Comparison of ENCODE assay signal across 21 cellular contexts in the genomic region with DNA sequence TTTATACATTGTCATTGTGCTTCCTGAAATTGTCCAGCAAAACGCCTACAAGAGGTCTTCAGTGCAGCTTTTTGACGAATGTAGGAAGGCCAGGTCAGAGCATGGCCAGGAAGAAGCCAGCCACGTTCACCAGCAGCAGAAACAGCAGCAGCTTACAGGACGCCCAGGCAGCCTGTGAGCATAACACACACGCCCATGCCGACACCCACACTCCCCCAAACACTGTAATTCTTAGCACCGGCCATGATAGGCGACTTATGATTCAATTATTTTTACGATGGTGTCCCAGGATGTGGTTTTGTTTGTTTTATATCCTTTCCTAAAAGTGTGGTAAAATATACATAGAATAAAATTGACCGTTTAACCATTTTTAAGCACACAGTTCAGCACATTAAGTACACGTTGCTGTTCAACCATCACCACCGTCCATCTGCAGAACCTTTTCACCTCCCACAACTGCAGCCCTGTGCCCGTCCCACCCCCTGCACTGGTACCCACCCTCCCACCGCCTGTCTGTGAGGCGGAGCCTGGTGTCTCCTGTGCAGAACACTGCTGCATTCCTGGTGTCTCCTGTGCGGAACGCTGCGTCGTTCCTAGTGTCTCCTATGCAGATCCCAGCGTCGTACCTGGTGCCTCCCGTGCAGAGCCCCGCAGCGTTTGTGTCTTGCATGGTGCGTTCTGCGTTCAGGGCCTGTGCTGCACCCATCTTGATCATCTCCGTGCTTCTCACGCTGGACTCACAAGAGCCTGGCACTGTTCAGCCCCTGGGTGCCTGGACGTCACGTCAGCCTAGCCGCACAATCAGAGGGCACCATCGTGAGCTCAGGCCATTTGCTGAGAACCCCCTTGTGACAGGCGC.
DNase-seq lines count a peak whose midpoint lies in the region; ATAC-seq, FAIRE-seq and TF ChIP-seq lines count a peak whose summit lies in the region.
"Had no signal": no experiment of that assay in that cellular context is flagged by ENCODE, and none has a peak within 500 bp of the region (broad histone marks: within the 10 kb centered on the region; RNA-seq: fewer than 3 reads in every experiment).

No MANE protein-coding gene starts in this region.

- H3K27ac ChIP-seq in right cardiac atrium (ENCODE audit: low read length) = no peak overlapping the region
- H3K27ac ChIP-seq in neural progenitor cell = no peak overlapping the region
- H3K27ac ChIP-seq: GM23248, PC-9 had no signal

- H3K27me3 ChIP-seq in right cardiac atrium (ENCODE audit: control insufficient read depth, insufficient read depth) = no peaks in the 10 kb centered on the region
- no peaks in the 10 kb centered on the region for H3K27me3 ChIP-seq in neural progenitor cell

- DNase-seq in Right ventricle myocardium inferior (ENCODE audit: missing footprints) = peak; percentile 25
- no peak for DNase-seq in right cardiac atrium
- DNase-seq in central memory CD8-positive, alpha-beta T cell (ENCODE audit: low spot score in 2 of 2) = no peak
- DNase-seq in mesenteric fat pad (ENCODE audit: low spot score) = peak; percentile 60
- DNase-seq in urothelium cell line (ENCODE audit: low spot score) = peak; percentile 39
- DNase-seq in NCI-H1417 (lab: John Stamatoyannopoulos, UW) = no peak
- DNase-seq in neural progenitor cell (ENCODE audit: low spot score) = no peak
- DNase-seq: CD8-positive, alpha-beta memory T cell; DMS79 treated with DMSO at 0.1 percent for 48 hours; GM23248; KBM-7; NCI-H1436 treated with DMSO at 0.1 percent for 48 hours; NCI-H2029 treated with DMSO at 0.1 percent for 48 hours; NCI-H2171 treated with DMSO at 0.1 percent for 48 hours; NCI-H446 treated with DMSO at 0.1 percent for 48 hours; NCI-H748 treated with DMSO at 0.1 percent for 48 hours; PC-9 had no signal

- no peak overlapping the region for H3K9ac ChIP-seq in neural progenitor cell
- H3K9ac ChIP-seq: GM23248 had no signal

- no peak overlapping the region for H2AFZ ChIP-seq in neural progenitor cell (replicated peaks)
- H2AFZ ChIP-seq: GM23248, PC-9 had no signal

- no peaks in the 10 kb centered on the region for H3K79me2 ChIP-seq in neural progenitor cell (ENCODE audit: low read depth)

- ATAC-seq in Right ventricle myocardium inferior (no peak), right cardiac atrium (no peak), GM18873 (IDR thresholded peaks at IDR 0.05; ENCODE audit: low FRiP score, unreplicated experiment) (no peak)
- ATAC-seq in central memory CD8-positive, alpha-beta T cell (replicated peaks; ENCODE audit: extremely low read depth, poor library complexity, severe bottlenecking) = peak; percentile 75

- no peaks in the 10 kb centered on the region for H3K9me3 ChIP-seq in right cardiac atrium (ENCODE audit: control insufficient read depth, low read length)
- no peaks in the 10 kb centered on the region for H3K9me3 ChIP-seq in neural progenitor cell (ENCODE audit: low read depth)

- H3K36me3 ChIP-seq in neural progenitor cell = no peaks in the 10 kb centered on the region

- intact Hi-C loops in Right ventricle myocardium inferior (cut with DNase I) = no loop called here
- intact Hi-C loops in right cardiac atrium (cut with DNase I) = no loop called here

- H3K4me2 ChIP-seq in neural progenitor cell = no peak overlapping the region
- H3K4me2 ChIP-seq: PC-9 had no signal

- H3K4me3 Mint-ChIP-seq in central memory CD8-positive, alpha-beta T cell = peak overlapping the region; percentile 58
- no peak overlapping the region for H3K4me3 Mint-ChIP-seq in neural progenitor cell

- H3K4me1 ChIP-seq in right cardiac atrium (ENCODE audit: control insufficient read depth, insufficient read depth, low read length) (no peaks in the 10 kb centered on the region), neural progenitor cell (no peaks in the 10 kb centered on the region)

- H3K27ac Mint-ChIP-seq in central memory CD8-positive, alpha-beta T cell (ENCODE audit: low read depth) = peak overlapping the region; percentile 52
- no peak overlapping the region for H3K27ac Mint-ChIP-seq in neural progenitor cell

- H3K27me3 Mint-ChIP-seq in central memory CD8-positive, alpha-beta T cell = no peaks in the 10 kb centered on the region
- peaks cover 14% of the 10 kb centered on the region for H3K27me3 Mint-ChIP-seq in neural progenitor cell (ENCODE audit: insufficient read depth, low read depth)

- WGBS in right cardiac atrium = 65% methylated on average over 33 of the region's 33 CpGs

- H3K4me3 ChIP-seq in right cardiac atrium (ENCODE audit: low read length) (no peak overlapping the region), neural progenitor cell (no peak overlapping the region)
- H3K4me3 ChIP-seq: GM23248, PC-9 had no signal

- H3K36me3 Mint-ChIP-seq in central memory CD8-positive, alpha-beta T cell (ENCODE audit: insufficient read depth) = no peaks in the 10 kb centered on the region
- H3K36me3 Mint-ChIP-seq in neural progenitor cell = no peaks in the 10 kb centered on the region
- H3K36me3 Mint-ChIP-seq: CD8-positive, alpha-beta memory T cell had no signal

- TF ChIP-seq CTCF in neural progenitor cell (IDR thresholded peaks at IDR 0.05) = no peak

- H4K20me1 ChIP-seq in neural progenitor cell (ENCODE audit: low read depth) = no peaks in the 10 kb centered on the region

- H3F3A ChIP-seq in neural progenitor cell (ENCODE audit: low read depth) = no peaks in the 10 kb centered on the region

- H3K4me1 Mint-ChIP-seq in central memory CD8-positive, alpha-beta T cell = peaks cover 7% of the 10 kb centered on the region
- H3K4me1 Mint-ChIP-seq in neural progenitor cell = no peaks in the 10 kb centered on the region

- H3K9me3 Mint-ChIP-seq in central memory CD8-positive, alpha-beta T cell = no peaks in the 10 kb centered on the region
- H3K9me3 Mint-ChIP-seq in neural progenitor cell = no peaks in the 10 kb centered on the region
- H3K9me3 Mint-ChIP-seq: CD8-positive, alpha-beta memory T cell had no signal

- peak; percentile 72 for FAIRE-seq in urothelium cell line (lab: Jason Lieb, UNC)
- FAIRE-seq: D721Med, G401.6, GM18507 had no signal

Comparison
In these comparisons a context has a peak if more than half of its experiments do, and no peak if none do; other contexts are left out.
1. DNase-seq: peak in Right ventricle myocardium inferior (single experiment), mesenteric fat pad (single experiment) and urothelium cell line (single experiment); none in right cardiac atrium (0 of 3), central memory CD8-positive, alpha-beta T cell (0 of 2), NCI-H1417 (0 of 3) and neural progenitor cell (single experiment).